Comparison of ENCODE assay signal across 8 cellular contexts in the genomic region with DNA sequence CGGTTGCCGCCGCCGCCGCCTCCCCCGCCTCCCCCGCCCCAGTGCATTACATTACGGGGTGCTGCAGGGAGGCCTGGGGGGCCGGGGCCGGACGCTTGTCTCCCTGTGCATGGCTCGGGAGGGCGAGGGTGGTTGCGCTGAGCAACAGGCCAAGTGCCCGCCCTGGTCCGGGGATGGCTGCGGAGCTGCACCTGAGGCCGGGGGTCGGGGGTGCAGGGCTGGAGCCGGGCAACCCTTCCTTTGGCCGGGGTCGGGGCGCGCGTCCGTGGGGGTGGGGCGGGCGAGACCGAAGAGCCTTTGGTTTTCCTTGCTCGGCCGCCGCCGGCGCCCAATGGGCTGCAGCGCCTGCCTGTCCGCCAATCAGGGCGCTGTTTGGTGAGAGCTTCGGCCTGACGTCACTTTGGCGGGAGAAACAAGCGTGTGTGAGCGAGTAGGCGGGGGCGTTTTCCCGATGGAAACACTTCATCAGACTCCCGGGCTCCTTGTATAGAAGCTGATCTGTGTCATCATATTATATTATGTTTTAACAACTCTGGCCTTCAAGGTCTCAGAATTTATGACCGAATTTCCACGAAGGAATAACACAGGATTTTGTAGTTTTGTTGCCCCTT. TPM values are rescaled to one million over a fixed set of nuclear protein-coding genes. Genes with fewer than 3 reads are reported as not detected.
A peak's percentile ranks its signal among the peaks of the same experiment; 100 is the strongest.
DNase-seq lines count a peak whose midpoint lies in the region; ATAC-seq and TF ChIP-seq lines count a peak whose summit lies in the region.

No MANE protein-coding gene starts in this region.

- ATAC-seq in HG02642 (IDR thresholded peaks at IDR 0.05; ENCODE audit: poor library complexity, unreplicated experiment), result peak; percentile 70

- peak overlapping the region; percentile 91 for H3K4me3 ChIP-seq in cardiac muscle cell
- H3K4me3 ChIP-seq in testis, result peak overlapping the region; percentile 92

- intact Hi-C loops in testis (cut with DNase I; ENCODE audit: low total_unique reads), result no loop called here

- no peak for TF ChIP-seq POLR2A in testis (IDR thresholded peaks at IDR 0.05)

- DNase-seq in GF-D8 (lab: John Stamatoyannopoulos, UW), result peak; percentile 75
- DNase-seq in NCI-H128 (lab: John Stamatoyannopoulos, UW; ENCODE audit: unreplicated experiment), result peak; percentile 52
- DNase-seq in SW 1271 (lab: John Stamatoyannopoulos, UW), result peak; percentile 84 to 85
- peak; percentile 60 for DNase-seq in activated naive CD8-positive, alpha-beta T cell treated with anti-CD3 and anti-CD28 coated beads, Interleukin-2, amount 50 U/mL, for 16 hours (ENCODE audit: low read depth, low spot score)
- DNase-seq in cardiac muscle cell (ENCODE audit: low read depth in 1 of 2, low spot score in 1 of 2), result peak; percentile 94 to 96
- peak; percentile 95 for DNase-seq in osteocyte (ENCODE audit: extremely low spot score, unreplicated experiment)
- peak; percentile 99 for DNase-seq in testis

- H3K27me3 ChIP-seq in cardiac muscle cell (no peaks in the 10 kb centered on the region), testis (no peaks in the 10 kb centered on the region)

- H3K27ac Mint-ChIP-seq in osteocyte (ENCODE audit: unreplicated experiment), result no peak overlapping the region

- no peaks in the 10 kb centered on the region for H3K9me3 Mint-ChIP-seq in osteocyte (ENCODE audit: unreplicated experiment)

- peak overlapping the region; percentile 93 for H3K27ac ChIP-seq in cardiac muscle cell
- H3K27ac ChIP-seq in testis, result peak overlapping the region; percentile 83 to 95

- H3K36me3 Mint-ChIP-seq in osteocyte (ENCODE audit: unreplicated experiment), result no peaks in the 10 kb centered on the region

- H3K4me1 ChIP-seq in cardiac muscle cell (ENCODE audit: low read depth), result peaks cover 8% of the 10 kb centered on the region
- peaks cover 12% of the 10 kb centered on the region for H3K4me1 ChIP-seq in testis

- WGBS in testis, 2 donors, result 0 to 1% methylated on average over 14 to 35 of the region's 48 CpGs

- H3K27me3 Mint-ChIP-seq in osteocyte (ENCODE audit: unreplicated experiment), result no peaks in the 10 kb centered on the region

- TF ChIP-seq CTCF in cardiac muscle cell (IDR thresholded peaks at IDR 0.05; ENCODE audit: low read depth, low read length), result no peak
- TF ChIP-seq CTCF in osteocyte (IDR thresholded peaks at IDR 0.05), result no peak
- TF ChIP-seq CTCF in testis (IDR thresholded peaks at IDR 0.05), result no peak

- peaks cover 25% of the 10 kb centered on the region for H3K4me1 Mint-ChIP-seq in osteocyte (ENCODE audit: unreplicated experiment)

- no peaks in the 10 kb centered on the region for H3K9me3 ChIP-seq in cardiac muscle cell (ENCODE audit: low read depth)
- no peaks in the 10 kb centered on the region for H3K9me3 ChIP-seq in testis

- H3K36me3 ChIP-seq in cardiac muscle cell, result peaks cover 11% of the 10 kb centered on the region
- H3K36me3 ChIP-seq in testis (ENCODE audit: low read depth, missing control alignments), result no peaks in the 10 kb centered on the region

- peak overlapping the region; percentile 59 for H3K4me3 Mint-ChIP-seq in osteocyte (ENCODE audit: unreplicated experiment)

RNA-seq across cellular contexts. Expression of gene FBXL20, which starts 1.0 kb away (rescaled TPM):
- total RNA-seq in cardiac muscle cell (13.1 and 20.4 TPM in 2 replicates), osteocyte (28.0 TPM in 2 replicates), testis (10 to 100 TPM; 62.5 to 67.5 TPM)
- polyA plus RNA-seq in cardiac muscle cell (10.2 and 11.8 TPM in 2 replicates), testis (ENCODE audit: insufficient read depth, low read depth, low replicate concordance) (29.7 TPM)

RNA-seq across cellular contexts. Expression of gene MED1, which starts 48.7 kb away (rescaled TPM):
- total RNA-seq in cardiac muscle cell (13.2 and 17.6 TPM in 2 replicates), osteocyte (45.9 and 48.0 TPM in 2 replicates), testis (10 to 100 TPM; 31.1 to 32.3 TPM)
- polyA plus RNA-seq in cardiac muscle cell (12.7 and 20.7 TPM in 2 replicates), testis (ENCODE audit: insufficient read depth, low read depth, low replicate concordance) (32.8 TPM)

RNA-seq across cellular contexts. Expression of gene CDK12, which starts 58.9 kb away (rescaled TPM):
- total RNA-seq in cardiac muscle cell, result 31.2 and 47.1 TPM in 2 replicates
- 10.9 and 14.1 TPM in 2 replicates for polyA plus RNA-seq in cardiac muscle cell
- 57.4 and 59.0 TPM in 2 replicates for total RNA-seq in osteocyte
- 100 to 1,000 TPM; 103 to 113 TPM for total RNA-seq in testis
- polyA plus RNA-seq in testis (ENCODE audit: insufficient read depth, low read depth, low replicate concordance), result 60.3 TPM

Comparison
In these comparisons a context has a peak if more than half of its experiments do, and no peak if none do; other contexts are left out.
1. Peak in every context shown above with its lines: DNase-seq, ATAC-seq, H3K4me3 ChIP-seq and H3K27ac ChIP-seq.